In genomic region chr10:113169853-113170455, GRCh38 we compare ENCODE assay signal across 10 cellular contexts.
DNase-seq lines count a peak whose midpoint lies in the region; ATAC-seq and TF ChIP-seq lines count a peak whose summit lies in the region.
"Had no signal": no experiment of that assay in that cellular context is flagged by ENCODE, and none has a peak within 500 bp of the region (broad histone marks: within the 10 kb centered on the region; RNA-seq: fewer than 3 reads in every experiment).

No MANE protein-coding gene starts in this region.

- H3K36me3 ChIP-seq in GM23338 (ENCODE audit: insufficient read depth), result no peaks in the 10 kb centered on the region
- H3K36me3 ChIP-seq in tibial artery, result peaks cover 8 to 35% (median 11%) of the 10 kb centered on the region in 3 donors
- peaks cover 0 to 26% (median 0%) of the 10 kb centered on the region in 9 donors for H3K36me3 ChIP-seq in heart right ventricle
- H3K36me3 ChIP-seq in SJCRH30, result peaks cover 19% of the 10 kb centered on the region

- H3K4me1 Mint-ChIP-seq in activated naive CD4-positive, alpha-beta T cell treated with anti-CD3 and anti-CD28 coated beads for 36 hours (ENCODE audit: low read depth), result peaks cover 5% of the 10 kb centered on the region
- H3K4me1 Mint-ChIP-seq in activated naive CD4-positive, alpha-beta T cell treated with anti-CD3 and anti-CD28 coated beads, Interleukin-2, amount 10 ng/mL, durations not matched to agents 7 days and 5 days, result no peaks in the 10 kb centered on the region
- H3K4me1 Mint-ChIP-seq in GM23338, result peaks cover 51% of the 10 kb centered on the region
- H3K4me1 Mint-ChIP-seq in stimulated activated effector memory CD8-positive, alpha-beta T cell treated with anti-CD3 and anti-CD28 coated beads, Interleukin-12 subunit alpha, Interleukin-12 subunit beta, amount 100 ng/mL, for 72 hours, result peaks cover 20% of the 10 kb centered on the region

- H3K9me3 Mint-ChIP-seq in activated naive CD4-positive, alpha-beta T cell treated with anti-CD3 and anti-CD28 coated beads for 36 hours, result no peaks in the 10 kb centered on the region
- H3K9me3 Mint-ChIP-seq in activated naive CD4-positive, alpha-beta T cell treated with anti-CD3 and anti-CD28 coated beads, Interleukin-2, amount 10 ng/mL, durations not matched to agents 7 days and 5 days, result no peaks in the 10 kb centered on the region
- H3K9me3 Mint-ChIP-seq in GM23338, result no peaks in the 10 kb centered on the region
- H3K9me3 Mint-ChIP-seq in stimulated activated effector memory CD8-positive, alpha-beta T cell treated with anti-CD3 and anti-CD28 coated beads, Interleukin-12 subunit alpha, Interleukin-12 subunit beta, amount 100 ng/mL, for 72 hours, result no peaks in the 10 kb centered on the region

- H3K4me1 ChIP-seq in GM23338 (ENCODE audit: insufficient read depth) (peaks cover 44% of the 10 kb centered on the region), tibial artery (peaks cover 0 to 10% (median 1%) of the 10 kb centered on the region in 4 donors), heart right ventricle (peaks cover 0 to 9% (median 0%) of the 10 kb centered on the region in 9 donors), SJCRH30 (no peaks in the 10 kb centered on the region)
- H3K4me1 ChIP-seq: transverse colon had no signal

- H3K36me3 Mint-ChIP-seq in activated naive CD4-positive, alpha-beta T cell treated with anti-CD3 and anti-CD28 coated beads for 36 hours (ENCODE audit: low read depth), result no peaks in the 10 kb centered on the region
- no peaks in the 10 kb centered on the region for H3K36me3 Mint-ChIP-seq in activated naive CD4-positive, alpha-beta T cell treated with anti-CD3 and anti-CD28 coated beads, Interleukin-2, amount 10 ng/mL, durations not matched to agents 7 days and 5 days
- peaks cover 4% of the 10 kb centered on the region; the same call in 1 of the 3 replicates for H3K36me3 Mint-ChIP-seq in GM23338 (ENCODE audit: low read depth)
- peaks cover 6% of the 10 kb centered on the region for H3K36me3 Mint-ChIP-seq in stimulated activated effector memory CD8-positive, alpha-beta T cell treated with anti-CD3 and anti-CD28 coated beads, Interleukin-12 subunit alpha, Interleukin-12 subunit beta, amount 100 ng/mL, for 72 hours

- H3K4me3 Mint-ChIP-seq in activated naive CD4-positive, alpha-beta T cell treated with anti-CD3 and anti-CD28 coated beads for 36 hours, result no peak overlapping the region
- H3K4me3 Mint-ChIP-seq in activated naive CD4-positive, alpha-beta T cell treated with anti-CD3 and anti-CD28 coated beads, Interleukin-2, amount 10 ng/mL, durations not matched to agents 7 days and 5 days, result no peak overlapping the region
- H3K4me3 Mint-ChIP-seq in GM23338, result no peak overlapping the region
- H3K4me3 Mint-ChIP-seq in stimulated activated effector memory CD8-positive, alpha-beta T cell treated with anti-CD3 and anti-CD28 coated beads, Interleukin-12 subunit alpha, Interleukin-12 subunit beta, amount 100 ng/mL, for 72 hours, result no peak overlapping the region

- H3K4me3 ChIP-seq in GM23338 (no peak overlapping the region), tibial artery (no peak overlapping the region), heart right ventricle (no peak overlapping the region), SJCRH30 (no peak overlapping the region)
- H3K4me3 ChIP-seq: transverse colon had no signal

- H4K20me1 ChIP-seq in GM23338 (replicated peaks; ENCODE audit: insufficient read depth), result no peaks in the 10 kb centered on the region; the same call in 1 of the 2 replicates

- 89 to 93% methylated on average over 14 of the region's 14 CpGs for WGBS in heart right ventricle, 2 donors

- no peak for TF ChIP-seq CTCF in GM23338 (conservative IDR thresholded peaks at IDR 0.05; ENCODE audit: low read depth in 2 of 2)
- TF ChIP-seq CTCF in tibial artery (IDR thresholded peaks at IDR 0.05), result no peak
- TF ChIP-seq CTCF in heart right ventricle (IDR thresholded peaks at IDR 0.05), result no peak

- intact Hi-C loops in activated naive CD4-positive, alpha-beta T cell treated with anti-CD3 and anti-CD28 coated beads for 36 hours (cut with micrococcal nuclease), result no loop called here
- intact Hi-C loops in tibial artery (cut with DNase I; ENCODE audit: low total_unique reads), result no loop called here
- intact Hi-C loops in heart right ventricle (cut with DNase I), result no loop called here

- no peaks in the 10 kb centered on the region for H3K79me2 ChIP-seq in GM23338 (replicated peaks; ENCODE audit: insufficient read depth)

- H3K27ac ChIP-seq in GM23338 (ENCODE audit: low read depth), result no peak overlapping the region; the same call in 1 of the 2 replicates
- H3K27ac ChIP-seq in tibial artery, result no peak overlapping the region
- H3K27ac ChIP-seq in heart right ventricle, result no peak overlapping the region
- no peak overlapping the region for H3K27ac ChIP-seq in SJCRH30
- H3K27ac ChIP-seq: transverse colon had no signal

- DNase-seq in activated naive CD4-positive, alpha-beta T cell treated with anti-CD3 and anti-CD28 coated beads for 36 hours, result peak; percentile 15
- no peak for DNase-seq in activated naive CD4-positive, alpha-beta T cell treated with anti-CD3 and anti-CD28 coated beads, Interleukin-2, amount 10 ng/mL, durations not matched to agents 7 days and 5 days
- DNase-seq in GM23338 (ENCODE audit: low spot score) (no peak), tibial artery (no peak), heart right ventricle (no peak), SJCRH30 (no peak)
- DNase-seq in stimulated activated effector memory CD8-positive, alpha-beta T cell treated with anti-CD3 and anti-CD28 coated beads, Interleukin-12 subunit alpha, Interleukin-12 subunit beta, amount 100 ng/mL, for 72 hours (ENCODE audit: low spot score in 2 of 2), result peak in 1 of 2 donors; percentile 61
- DNase-seq: NCI-H510A treated with DMSO at 0.1 percent for 48 hours, transverse colon had no signal

- CTCF ChIA-PET in activated naive CD4-positive, alpha-beta T cell treated with anti-CD3 and anti-CD28 coated beads for 36 hours (lab: Charles Lee), result no interaction called here
- CTCF ChIA-PET in activated naive CD4-positive, alpha-beta T cell treated with anti-CD3 and anti-CD28 coated beads, Interleukin-2, amount 10 ng/mL, durations not matched to agents 7 days and 5 days (lab: Charles Lee), result no interaction called here

- H3K9me2 ChIP-seq in GM23338 (ENCODE audit: insufficient read depth), result peaks cover 3% of the 10 kb centered on the region; the same call in 1 of the 2 replicates

- no peak overlapping the region for H2AFZ ChIP-seq in GM23338

- ATAC-seq in GM23338, result no peak
- ATAC-seq in HG03520 (IDR thresholded peaks at IDR 0.05; ENCODE audit: unreplicated experiment), result peak; percentile 93
- ATAC-seq in stimulated activated effector memory CD8-positive, alpha-beta T cell treated with anti-CD3 and anti-CD28 coated beads, Interleukin-12 subunit alpha, Interleukin-12 subunit beta, amount 100 ng/mL, for 72 hours, result peak; percentile 90
- ATAC-seq in heart right ventricle, result no peak

- no peak overlapping the region for H3K4me2 ChIP-seq in GM23338

- H3K27me3 ChIP-seq in GM23338 (ENCODE audit: insufficient read depth) (no peaks in the 10 kb centered on the region), tibial artery (no peaks in the 10 kb centered on the region), heart right ventricle (no peaks in the 10 kb centered on the region), SJCRH30 (no peaks in the 10 kb centered on the region)
- H3K27me3 ChIP-seq: transverse colon had no signal

- no peak overlapping the region for H3K27ac Mint-ChIP-seq in activated naive CD4-positive, alpha-beta T cell treated with anti-CD3 and anti-CD28 coated beads for 36 hours
- H3K27ac Mint-ChIP-seq in activated naive CD4-positive, alpha-beta T cell treated with anti-CD3 and anti-CD28 coated beads, Interleukin-2, amount 10 ng/mL, durations not matched to agents 7 days and 5 days, result no peak overlapping the region
- peak overlapping the region; percentile 60; the same call in 1 of the 2 replicates for H3K27ac Mint-ChIP-seq in GM23338
- no peak overlapping the region for H3K27ac Mint-ChIP-seq in stimulated activated effector memory CD8-positive, alpha-beta T cell treated with anti-CD3 and anti-CD28 coated beads, Interleukin-12 subunit alpha, Interleukin-12 subunit beta, amount 100 ng/mL, for 72 hours

- H3K9me3 ChIP-seq in tibial artery, result no peaks in the 10 kb centered on the region
- no peaks in the 10 kb centered on the region for H3K9me3 ChIP-seq in heart right ventricle
- H3K9me3 ChIP-seq in SJCRH30 (replicated peaks), result no peaks in the 10 kb centered on the region
- H3K9me3 ChIP-seq: transverse colon had no signal

- peaks cover 5% of the 10 kb centered on the region; the same call in 1 of the 2 replicates for H3F3A ChIP-seq in GM23338 (replicated peaks; ENCODE audit: low read depth)

- H3K27me3 Mint-ChIP-seq in activated naive CD4-positive, alpha-beta T cell treated with anti-CD3 and anti-CD28 coated beads for 36 hours (ENCODE audit: low read depth), result no peaks in the 10 kb centered on the region
- H3K27me3 Mint-ChIP-seq in activated naive CD4-positive, alpha-beta T cell treated with anti-CD3 and anti-CD28 coated beads, Interleukin-2, amount 10 ng/mL, durations not matched to agents 7 days and 5 days, result no peaks in the 10 kb centered on the region
- peaks cover 19% of the 10 kb centered on the region for H3K27me3 Mint-ChIP-seq in GM23338 (ENCODE audit: insufficient read depth, low read depth, poor library complexity)

TF ChIP-seq in GM23338, 12 proteins besides CTCF, POLR2A, EP300 and RAD21:
- no peak for TF ChIP-seq NANOG (IDR thresholded peaks at IDR 0.05; ENCODE audit: borderline replicate concordance)
- no peak for TF ChIP-seq STAT1 (IDR thresholded peaks at IDR 0.05; ENCODE audit: unreplicated experiment)
- no peak for TF ChIP-seq EZH2phosphoT487 (IDR thresholded peaks at IDR 0.05; ENCODE audit: unreplicated experiment)
- no peak for TF ChIP-seq POLR2AphosphoS5 (IDR thresholded peaks at IDR 0.05; ENCODE audit: low read depth)

Comparison
In these comparisons a context has a peak if more than half of its experiments do, and no peak if none do; other contexts are left out.
1. ATAC-seq: peak in HG03520 (single experiment) and stimulated activated effector memory CD8-positive, alpha-beta T cell treated with anti-CD3 and anti-CD28 coated beads, Interleukin-12 subunit alpha, Interleukin-12 subunit beta, amount 100 ng/mL, for 72 hours (single experiment); none in GM23338 (single experiment) and heart right ventricle (0 of 8).